ENCODE assay signal across 10 cellular contexts in genomic region chr18:46756172-46756558, GRCh38. TPM values are rescaled to one million over a fixed set of nuclear protein-coding genes. Genes with fewer than 3 reads are reported as not detected.
DNase-seq lines count a peak whose midpoint lies in the region; ATAC-seq and TF ChIP-seq lines count a peak whose summit lies in the region.
"Had no signal": no experiment of that assay in that cellular context is flagged by ENCODE, and none has a peak within 500 bp of the region (broad histone marks: within the 10 kb centered on the region; RNA-seq: fewer than 3 reads in every experiment).

No MANE protein-coding gene starts in this region.

- TF ChIP-seq CTCF in CD14-positive monocyte (IDR thresholded peaks at IDR 0.05) (no peak), nephron progenitor cell (IDR thresholded peaks at IDR 0.05) (no peak)

- H3K36me3 Mint-ChIP-seq in CD14-positive monocyte (peaks cover 0 to 2% of the 10 kb centered on the region in 2 donors), nephron progenitor cell (ENCODE audit: low read depth) (no peaks in the 10 kb centered on the region)
- H3K36me3 Mint-ChIP-seq: CD8-positive, alpha-beta memory T cell had no signal

- intact Hi-C loops in CD14-positive monocyte (cut with micrococcal nuclease), result no loop called here

- H3K9me3 Mint-ChIP-seq in CD14-positive monocyte (peaks cover 2 to 28% (median 14%) of the 10 kb centered on the region in 7 donors), nephron progenitor cell (no peaks in the 10 kb centered on the region)
- H3K9me3 Mint-ChIP-seq: activated CD4-positive, alpha-beta memory T cell treated with anti-CD3 and anti-CD28 coated beads, Interleukin-2, amount 10 ng/mL, durations not matched to agents 7 days and 5 days; CD8-positive, alpha-beta memory T cell had no signal

- peak; percentile 7 for ATAC-seq in HG02759 (IDR thresholded peaks at IDR 0.05; ENCODE audit: unreplicated experiment)

- H3K27me3 Mint-ChIP-seq in CD14-positive monocyte (ENCODE audit: low read depth in 3 of 3) (peaks cover 44 to 64% (median 56%) of the 10 kb centered on the region in 3 donors), nephron progenitor cell (ENCODE audit: low read depth, poor library complexity) (peaks cover 95% of the 10 kb centered on the region)

- H3K27ac Mint-ChIP-seq in CD14-positive monocyte, result peak overlapping the region in 1 of 7 donors; percentile 58
- H3K27ac Mint-ChIP-seq in nephron progenitor cell, result no peak overlapping the region
- H3K27ac Mint-ChIP-seq: activated CD4-positive, alpha-beta memory T cell treated with anti-CD3 and anti-CD28 coated beads, Interleukin-2, amount 10 ng/mL, durations not matched to agents 7 days and 5 days; CD8-positive, alpha-beta memory T cell had no signal

- peaks cover 36% of the 10 kb centered on the region for H3K4me1 Mint-ChIP-seq in CD14-positive monocyte
- peaks cover 23% of the 10 kb centered on the region for H3K4me1 Mint-ChIP-seq in nephron progenitor cell

- peak overlapping the region; percentile 73 to 89 for H3K4me3 Mint-ChIP-seq in CD14-positive monocyte
- H3K4me3 Mint-ChIP-seq in nephron progenitor cell, result peak overlapping the region; percentile 70

- DNase-seq in CD14-positive monocyte (ENCODE audit: low spot score) (no peak), ecto neural progenitor cell (ENCODE audit: low spot score) (peak; percentile 62), nephron progenitor cell (peak; percentile 25), DMS153 (lab: John Stamatoyannopoulos, UW) (no peak), NAMALWA (ENCODE audit: low spot score) (no peak), SIG-M5 treated with dmso at 0.1 percent for 504 hours (lab: John Stamatoyannopoulos, UW; ENCODE audit: unreplicated experiment) (no peak), activated gamma-delta T cell (lab: John Stamatoyannopoulos, UW) (no peak)
- DNase-seq: activated CD4-positive, alpha-beta memory T cell treated with anti-CD3 and anti-CD28 coated beads, Interleukin-2, amount 10 ng/mL, durations not matched to agents 7 days and 5 days; CD8-positive, alpha-beta memory T cell had no signal

RNA-seq across cellular contexts. Expression of gene ST8SIA5, which starts 0.7 kb away (rescaled TPM):
- polyA plus RNA-seq in CD14-positive monocyte, result not detected

Comparison
In these comparisons a context has a peak if more than half of its experiments do, and no peak if none do; other contexts are left out.
1. DNase-seq: peak in ecto neural progenitor cell (single experiment) and nephron progenitor cell (single experiment); none in CD14-positive monocyte (single experiment), DMS153 (single experiment), NAMALWA (single experiment), SIG-M5 treated with dmso at 0.1 percent for 504 hours (single experiment) and activated gamma-delta T cell (single experiment).